2 cellular contexts compared by ENCODE assay signal in the genomic region with DNA sequence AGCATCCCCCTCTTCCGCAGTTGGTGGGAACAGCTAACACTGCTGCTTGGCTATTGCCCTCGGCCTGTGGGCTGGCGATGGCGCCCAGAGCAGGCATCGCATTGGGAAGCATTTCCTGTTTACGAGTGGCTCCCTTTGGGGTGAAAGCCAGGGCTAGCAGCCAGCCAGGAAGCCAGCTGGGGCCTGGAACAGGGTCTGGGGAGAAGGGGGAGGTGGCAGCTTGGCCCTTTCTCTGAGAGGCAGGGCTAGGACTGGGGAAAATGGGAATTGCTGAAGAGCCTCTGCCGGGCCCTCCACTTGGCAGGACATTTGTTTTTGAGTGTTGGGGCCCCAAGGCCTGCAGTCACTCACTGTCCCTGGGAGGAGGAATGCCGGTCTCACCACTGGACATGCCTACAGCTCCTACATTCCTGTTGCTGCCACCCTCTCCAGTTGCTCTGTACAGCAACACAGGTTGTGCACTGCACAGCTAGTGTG.
TF ChIP-seq lines count a peak whose summit lies in the region.

No MANE protein-coding gene starts in this region.

TF ChIP-seq in IMR-90, 13 proteins besides CTCF, POLR2A, EP300 and RAD21:
- TF ChIP-seq MAZ (IDR thresholded peaks at IDR 0.05; ENCODE audit: borderline replicate concordance, low read depth, low read length): peak; percentile 21; the same call in 1 of the 2 replicates
- TF ChIP-seq SMC3 (IDR thresholded peaks at IDR 0.05; ENCODE audit: low read depth, low read length): no peak

TF ChIP-seq in HepG2, 621 proteins besides CTCF, POLR2A, EP300 and RAD21:
- TF ChIP-seq, protein P1, sequence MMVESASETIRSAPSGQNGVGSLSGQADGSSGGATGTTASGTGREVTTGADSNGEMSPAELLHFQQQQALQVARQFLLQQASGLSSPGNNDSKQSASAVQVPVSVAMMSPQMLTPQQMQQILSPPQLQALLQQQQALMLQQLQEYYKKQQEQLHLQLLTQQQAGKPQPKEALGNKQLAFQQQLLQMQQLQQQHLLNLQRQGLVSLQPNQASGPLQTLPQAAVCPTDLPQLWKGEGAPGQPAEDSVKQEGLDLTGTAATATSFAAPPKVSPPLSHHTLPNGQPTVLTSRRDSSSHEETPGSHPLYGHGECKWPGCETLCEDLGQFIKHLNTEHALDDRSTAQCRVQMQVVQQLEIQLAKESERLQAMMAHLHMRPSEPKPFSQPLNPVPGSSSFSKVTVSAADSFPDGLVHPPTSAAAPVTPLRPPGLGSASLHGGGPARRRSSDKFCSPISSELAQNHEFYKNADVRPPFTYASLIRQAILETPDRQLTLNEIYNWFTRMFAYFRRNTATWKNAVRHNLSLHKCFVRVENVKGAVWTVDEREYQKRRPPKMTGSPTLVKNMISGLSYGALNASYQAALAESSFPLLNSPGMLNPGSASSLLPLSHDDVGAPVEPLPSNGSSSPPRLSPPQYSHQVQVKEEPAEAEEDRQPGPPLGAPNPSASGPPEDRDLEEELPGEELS (CRISPR knock-in tag; IDR thresholded peaks at IDR 0.05): no peak
- TF ChIP-seq NFIB (CRISPR knock-in tag; IDR thresholded peaks at IDR 0.05; ENCODE audit: borderline replicate concordance) (0 out of 2 replicates have a peak, but pooled peaks have one; percentile 53), ZNF75D (CRISPR knock-in tag; IDR thresholded peaks at IDR 0.05; ENCODE audit: borderline replicate concordance) (0 out of 2 replicates have a peak, but pooled peaks have one; percentile 25), IKZF5 (CRISPR knock-in tag; IDR thresholded peaks at IDR 0.05) (no peak), ZNF614 (CRISPR knock-in tag; IDR thresholded peaks at IDR 0.05; ENCODE audit: borderline replicate concordance) (no peak), HDAC2 (CRISPR knock-in tag; IDR thresholded peaks at IDR 0.05) (no peak), ZMYM3 (CRISPR knock-in tag; IDR thresholded peaks at IDR 0.05) (0 out of 2 replicates have a peak, but pooled peaks have one; percentile 35), KMT2A (CRISPR knock-in tag; IDR thresholded peaks at IDR 0.05) (no peak), ZC3H13 (CRISPR knock-in tag; IDR thresholded peaks at IDR 0.05) (no peak), NFE2 (CRISPR knock-in tag; IDR thresholded peaks at IDR 0.05) (no peak), ZNF549 (CRISPR knock-in tag; IDR thresholded peaks at IDR 0.05) (no peak), ZNF580 (CRISPR knock-in tag; IDR thresholded peaks at IDR 0.05; ENCODE audit: borderline replicate concordance, low read depth) (no peak), PRMT3 (CRISPR knock-in tag; IDR thresholded peaks at IDR 0.05; ENCODE audit: borderline replicate concordance, low read depth) (no peak), TEAD3 (CRISPR knock-in tag; optimal IDR thresholded peaks at IDR 0.05; ENCODE audit: borderline replicate concordance) (peak; percentile 39)
